Comparison of ENCODE assay signal across 1 cellular context in the genomic region with DNA sequence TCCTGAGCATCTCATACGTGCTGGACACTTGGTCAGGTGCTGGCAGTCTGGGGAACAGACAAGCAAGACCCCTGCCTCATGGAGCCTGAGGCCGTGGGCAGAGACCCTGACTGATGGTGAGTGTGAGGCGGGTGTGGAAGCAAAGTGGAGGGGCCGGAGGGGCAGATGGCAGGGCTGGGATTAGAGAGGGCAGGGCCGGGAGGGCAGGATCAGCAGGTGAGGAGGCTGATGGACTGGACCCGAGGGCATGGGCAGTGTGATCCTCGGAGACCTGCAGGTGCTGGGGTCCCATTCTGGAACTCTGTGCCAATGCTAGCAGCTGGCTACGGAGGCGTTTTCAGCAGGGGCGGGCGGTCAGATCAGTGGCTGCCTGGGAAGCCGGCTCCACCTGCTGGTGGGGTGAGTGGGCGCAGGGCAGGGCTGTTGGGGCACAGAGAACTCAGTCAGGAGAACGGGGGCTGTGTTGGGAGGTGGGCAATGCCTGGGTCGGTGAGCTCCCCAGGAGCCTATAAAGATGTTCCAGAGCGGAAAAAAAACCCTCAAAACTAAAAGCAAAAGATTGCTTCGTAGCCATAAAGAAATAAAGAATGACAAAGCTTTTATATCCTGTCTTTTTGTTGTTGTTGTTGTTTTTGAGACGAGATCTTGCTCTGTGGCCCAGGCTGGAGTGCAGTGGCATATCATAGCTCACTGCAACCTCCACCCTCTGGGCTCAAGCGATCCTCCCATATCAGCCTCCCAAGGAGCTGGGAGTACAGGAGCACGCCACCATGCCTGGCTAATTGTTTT.
TF ChIP-seq lines count a peak whose summit lies in the region.

No MANE protein-coding gene starts in this region.

TF ChIP-seq in GM23338, 12 proteins besides CTCF, POLR2A, EP300 and RAD21 (continued from another document):
- TF ChIP-seq, protein P1, sequence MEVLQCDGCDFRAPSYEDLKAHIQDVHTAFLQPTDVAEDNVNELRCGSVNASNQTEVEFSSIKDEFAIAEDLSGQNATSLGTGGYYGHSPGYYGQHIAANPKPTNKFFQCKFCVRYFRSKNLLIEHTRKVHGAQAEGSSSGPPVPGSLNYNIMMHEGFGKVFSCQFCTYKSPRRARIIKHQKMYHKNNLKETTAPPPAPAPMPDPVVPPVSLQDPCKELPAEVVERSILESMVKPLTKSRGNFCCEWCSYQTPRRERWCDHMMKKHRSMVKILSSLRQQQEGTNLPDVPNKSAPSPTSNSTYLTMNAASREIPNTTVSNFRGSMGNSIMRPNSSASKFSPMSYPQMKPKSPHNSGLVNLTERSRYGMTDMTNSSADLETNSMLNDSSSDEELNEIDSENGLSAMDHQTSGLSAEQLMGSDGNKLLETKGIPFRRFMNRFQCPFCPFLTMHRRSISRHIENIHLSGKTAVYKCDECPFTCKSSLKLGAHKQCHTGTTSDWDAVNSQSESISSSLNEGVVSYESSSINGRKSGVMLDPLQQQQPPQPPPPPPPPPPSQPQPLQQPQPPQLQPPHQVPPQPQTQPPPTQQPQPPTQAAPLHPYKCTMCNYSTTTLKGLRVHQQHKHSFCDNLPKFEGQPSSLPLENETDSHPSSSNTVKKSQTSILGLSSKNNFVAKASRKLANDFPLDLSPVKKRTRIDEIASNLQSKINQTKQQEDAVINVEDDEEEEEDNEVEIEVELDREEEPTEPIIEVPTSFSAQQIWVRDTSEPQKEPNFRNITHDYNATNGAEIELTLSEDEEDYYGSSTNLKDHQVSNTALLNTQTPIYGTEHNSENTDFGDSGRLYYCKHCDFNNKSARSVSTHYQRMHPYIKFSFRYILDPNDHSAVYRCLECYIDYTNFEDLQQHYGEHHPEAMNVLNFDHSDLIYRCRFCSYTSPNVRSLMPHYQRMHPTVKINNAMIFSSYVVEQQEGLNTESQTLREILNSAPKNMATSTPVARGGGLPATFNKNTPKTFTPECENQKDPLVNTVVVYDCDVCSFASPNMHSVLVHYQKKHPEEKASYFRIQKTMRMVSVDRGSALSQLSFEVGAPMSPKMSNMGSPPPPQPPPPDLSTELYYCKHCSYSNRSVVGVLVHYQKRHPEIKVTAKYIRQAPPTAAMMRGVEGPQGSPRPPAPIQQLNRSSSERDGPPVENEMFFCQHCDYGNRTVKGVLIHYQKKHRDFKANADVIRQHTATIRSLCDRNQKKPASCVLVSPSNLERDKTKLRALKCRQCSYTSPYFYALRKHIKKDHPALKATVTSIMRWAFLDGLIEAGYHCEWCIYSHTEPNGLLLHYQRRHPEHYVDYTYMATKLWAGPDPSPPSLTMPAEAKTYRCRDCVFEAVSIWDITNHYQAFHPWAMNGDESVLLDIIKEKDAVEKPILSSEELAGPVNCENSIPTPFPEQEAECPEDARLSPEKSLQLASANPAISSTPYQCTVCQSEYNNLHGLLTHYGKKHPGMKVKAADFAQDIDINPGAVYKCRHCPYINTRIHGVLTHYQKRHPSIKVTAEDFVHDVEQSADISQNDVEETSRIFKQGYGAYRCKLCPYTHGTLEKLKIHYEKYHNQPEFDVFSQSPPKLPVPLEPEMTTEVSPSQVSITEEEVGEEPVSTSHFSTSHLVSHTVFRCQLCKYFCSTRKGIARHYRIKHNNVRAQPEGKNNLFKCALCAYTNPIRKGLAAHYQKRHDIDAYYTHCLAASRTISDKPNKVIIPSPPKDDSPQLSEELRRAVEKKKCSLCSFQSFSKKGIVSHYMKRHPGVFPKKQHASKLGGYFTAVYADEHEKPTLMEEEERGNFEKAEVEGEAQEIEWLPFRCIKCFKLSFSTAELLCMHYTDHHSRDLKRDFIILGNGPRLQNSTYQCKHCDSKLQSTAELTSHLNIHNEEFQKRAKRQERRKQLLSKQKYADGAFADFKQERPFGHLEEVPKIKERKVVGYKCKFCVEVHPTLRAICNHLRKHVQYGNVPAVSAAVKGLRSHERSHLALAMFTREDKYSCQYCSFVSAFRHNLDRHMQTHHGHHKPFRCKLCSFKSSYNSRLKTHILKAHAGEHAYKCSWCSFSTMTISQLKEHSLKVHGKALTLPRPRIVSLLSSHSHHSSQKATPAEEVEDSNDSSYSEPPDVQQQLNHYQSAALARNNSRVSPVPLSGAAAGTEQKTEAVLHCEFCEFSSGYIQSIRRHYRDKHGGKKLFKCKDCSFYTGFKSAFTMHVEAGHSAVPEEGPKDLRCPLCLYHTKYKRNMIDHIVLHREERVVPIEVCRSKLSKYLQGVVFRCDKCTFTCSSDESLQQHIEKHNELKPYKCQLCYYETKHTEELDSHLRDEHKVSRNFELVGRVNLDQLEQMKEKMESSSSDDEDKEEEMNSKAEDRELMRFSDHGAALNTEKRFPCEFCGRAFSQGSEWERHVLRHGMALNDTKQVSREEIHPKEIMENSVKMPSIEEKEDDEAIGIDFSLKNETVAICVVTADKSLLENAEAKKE (CRISPR knock-in tag; IDR thresholded peaks at IDR 0.05) = no peak
- TF ChIP-seq EZH2phosphoT487 (IDR thresholded peaks at IDR 0.05; ENCODE audit: unreplicated experiment) = no peak
- no peak for TF ChIP-seq NANOG (IDR thresholded peaks at IDR 0.05; ENCODE audit: borderline replicate concordance)
- TF ChIP-seq ZNF331 (CRISPR knock-in tag; IDR thresholded peaks at IDR 0.05; ENCODE audit: low read depth) = no peak
- TF ChIP-seq STAT1 (IDR thresholded peaks at IDR 0.05; ENCODE audit: unreplicated experiment) = no peak
- TF ChIP-seq, protein P2, sequence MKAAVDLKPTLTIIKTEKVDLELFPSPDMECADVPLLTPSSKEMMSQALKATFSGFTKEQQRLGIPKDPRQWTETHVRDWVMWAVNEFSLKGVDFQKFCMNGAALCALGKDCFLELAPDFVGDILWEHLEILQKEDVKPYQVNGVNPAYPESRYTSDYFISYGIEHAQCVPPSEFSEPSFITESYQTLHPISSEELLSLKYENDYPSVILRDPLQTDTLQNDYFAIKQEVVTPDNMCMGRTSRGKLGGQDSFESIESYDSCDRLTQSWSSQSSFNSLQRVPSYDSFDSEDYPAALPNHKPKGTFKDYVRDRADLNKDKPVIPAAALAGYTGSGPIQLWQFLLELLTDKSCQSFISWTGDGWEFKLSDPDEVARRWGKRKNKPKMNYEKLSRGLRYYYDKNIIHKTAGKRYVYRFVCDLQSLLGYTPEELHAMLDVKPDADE (IDR thresholded peaks at IDR 0.05) = no peak
- TF ChIP-seq ZNF114 (CRISPR knock-in tag; IDR thresholded peaks at IDR 0.05) = no peak
- TF ChIP-seq, protein P3, sequence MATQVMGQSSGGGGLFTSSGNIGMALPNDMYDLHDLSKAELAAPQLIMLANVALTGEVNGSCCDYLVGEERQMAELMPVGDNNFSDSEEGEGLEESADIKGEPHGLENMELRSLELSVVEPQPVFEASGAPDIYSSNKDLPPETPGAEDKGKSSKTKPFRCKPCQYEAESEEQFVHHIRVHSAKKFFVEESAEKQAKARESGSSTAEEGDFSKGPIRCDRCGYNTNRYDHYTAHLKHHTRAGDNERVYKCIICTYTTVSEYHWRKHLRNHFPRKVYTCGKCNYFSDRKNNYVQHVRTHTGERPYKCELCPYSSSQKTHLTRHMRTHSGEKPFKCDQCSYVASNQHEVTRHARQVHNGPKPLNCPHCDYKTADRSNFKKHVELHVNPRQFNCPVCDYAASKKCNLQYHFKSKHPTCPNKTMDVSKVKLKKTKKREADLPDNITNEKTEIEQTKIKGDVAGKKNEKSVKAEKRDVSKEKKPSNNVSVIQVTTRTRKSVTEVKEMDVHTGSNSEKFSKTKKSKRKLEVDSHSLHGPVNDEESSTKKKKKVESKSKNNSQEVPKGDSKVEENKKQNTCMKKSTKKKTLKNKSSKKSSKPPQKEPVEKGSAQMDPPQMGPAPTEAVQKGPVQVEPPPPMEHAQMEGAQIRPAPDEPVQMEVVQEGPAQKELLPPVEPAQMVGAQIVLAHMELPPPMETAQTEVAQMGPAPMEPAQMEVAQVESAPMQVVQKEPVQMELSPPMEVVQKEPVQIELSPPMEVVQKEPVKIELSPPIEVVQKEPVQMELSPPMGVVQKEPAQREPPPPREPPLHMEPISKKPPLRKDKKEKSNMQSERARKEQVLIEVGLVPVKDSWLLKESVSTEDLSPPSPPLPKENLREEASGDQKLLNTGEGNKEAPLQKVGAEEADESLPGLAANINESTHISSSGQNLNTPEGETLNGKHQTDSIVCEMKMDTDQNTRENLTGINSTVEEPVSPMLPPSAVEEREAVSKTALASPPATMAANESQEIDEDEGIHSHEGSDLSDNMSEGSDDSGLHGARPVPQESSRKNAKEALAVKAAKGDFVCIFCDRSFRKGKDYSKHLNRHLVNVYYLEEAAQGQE (IDR thresholded peaks at IDR 0.05; ENCODE audit: unreplicated experiment) = no peak
TF ChIP-seq in GM23338: peak in this region for 0.
